Comparison of ENCODE assay signal across 36 cellular contexts in the genomic region with DNA sequence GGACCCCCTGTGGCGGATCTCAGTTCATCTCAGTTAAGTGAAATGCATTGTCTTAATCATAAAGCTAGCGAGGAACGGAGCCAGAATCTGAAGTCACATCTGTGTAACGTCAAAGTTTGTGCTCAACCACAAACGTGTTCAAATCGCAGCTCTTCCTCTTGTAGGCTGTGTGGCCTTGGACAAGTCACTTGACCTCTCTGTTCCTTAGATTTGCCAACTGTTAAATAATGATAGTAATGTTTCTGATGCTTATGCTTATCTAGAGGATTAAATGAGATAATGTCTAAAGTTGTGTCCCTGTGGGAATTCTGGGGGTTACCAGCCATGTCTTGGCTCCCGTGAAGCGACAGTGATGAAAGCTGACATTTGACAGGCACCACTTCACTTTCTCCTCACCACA.
"Had no signal": no experiment of that assay in that cellular context is flagged by ENCODE, and none has a peak within 500 bp of the region (broad histone marks: within the 10 kb centered on the region; RNA-seq: fewer than 3 reads in every experiment).

No MANE protein-coding gene starts in this region.

- H3K4me1 Mint-ChIP-seq: activated CD4-positive, alpha-beta memory T cell treated with anti-CD3 and anti-CD28 coated beads, Interleukin-2, amount 10 ng/mL, durations not matched to agents 7 days and 5 days; activated CD8-positive, alpha-beta memory T cell treated with anti-CD3 and anti-CD28 coated beads, Interleukin-2, amount 10 ng/mL, durations not matched to agents 7 days and 5 days; activated naive CD8-positive, alpha-beta T cell treated with anti-CD3 and anti-CD28 coated beads for 36 hours; activated T-helper 17 cell treated with anti-CD3 and anti-CD28 coated beads, Interleukin-2, amount 50 U/mL, for 72 hours had no signal

- H3K4me3 ChIP-seq: Peyer's patch had no signal

- H3K9me3 Mint-ChIP-seq: activated CD4-positive, alpha-beta memory T cell treated with anti-CD3 and anti-CD28 coated beads, Interleukin-2, amount 10 ng/mL, durations not matched to agents 7 days and 5 days; activated naive CD8-positive, alpha-beta T cell treated with anti-CD3 and anti-CD28 coated beads for 36 hours; activated T-helper 17 cell treated with anti-CD3 and anti-CD28 coated beads, Interleukin-2, amount 50 U/mL, for 72 hours had no signal

- FAIRE-seq: colon had no signal

- H3K27ac ChIP-seq: Peyer's patch, VCaP had no signal

- H3K27me3 ChIP-seq: Peyer's patch had no signal

- H3K9me3 ChIP-seq: Peyer's patch had no signal

- H3K27me3 Mint-ChIP-seq: activated CD8-positive, alpha-beta memory T cell treated with anti-CD3 and anti-CD28 coated beads, Interleukin-2, amount 10 ng/mL, durations not matched to agents 7 days and 5 days had no signal

- H3K4me3 Mint-ChIP-seq: activated CD4-positive, alpha-beta memory T cell treated with anti-CD3 and anti-CD28 coated beads, Interleukin-2, amount 10 ng/mL, durations not matched to agents 7 days and 5 days; activated CD8-positive, alpha-beta memory T cell treated with anti-CD3 and anti-CD28 coated beads, Interleukin-2, amount 10 ng/mL, durations not matched to agents 7 days and 5 days; activated naive CD8-positive, alpha-beta T cell treated with anti-CD3 and anti-CD28 coated beads for 36 hours; activated T-helper 17 cell treated with anti-CD3 and anti-CD28 coated beads, Interleukin-2, amount 50 U/mL, for 72 hours had no signal

- H3K36me3 Mint-ChIP-seq: activated CD8-positive, alpha-beta memory T cell treated with anti-CD3 and anti-CD28 coated beads, Interleukin-2, amount 10 ng/mL, durations not matched to agents 7 days and 5 days; activated naive CD8-positive, alpha-beta T cell treated with anti-CD3 and anti-CD28 coated beads for 36 hours had no signal

- H3K36me3 ChIP-seq: Peyer's patch had no signal

- ATAC-seq: activated CD8-positive, alpha-beta memory T cell treated with anti-CD3 and anti-CD28 coated beads, Interleukin-2, amount 10 ng/mL, durations not matched to agents 7 days and 5 days; activated T-helper 17 cell treated with anti-CD3 and anti-CD28 coated beads, Interleukin-2, amount 50 U/mL, for 72 hours; PC-3 had no signal

- H3K27ac Mint-ChIP-seq: activated CD4-positive, alpha-beta memory T cell treated with anti-CD3 and anti-CD28 coated beads, Interleukin-2, amount 10 ng/mL, durations not matched to agents 7 days and 5 days; activated CD8-positive, alpha-beta memory T cell treated with anti-CD3 and anti-CD28 coated beads, Interleukin-2, amount 10 ng/mL, durations not matched to agents 7 days and 5 days; activated naive CD8-positive, alpha-beta T cell treated with anti-CD3 and anti-CD28 coated beads for 36 hours; activated T-helper 17 cell treated with anti-CD3 and anti-CD28 coated beads, Interleukin-2, amount 50 U/mL, for 72 hours had no signal

- DNase-seq: activated CD4-positive, alpha-beta memory T cell treated with anti-CD3 and anti-CD28 coated beads, Interleukin-2, amount 10 ng/mL, durations not matched to agents 7 days and 5 days; activated CD4-positive, alpha-beta T cell treated with anti-CD3 and anti-CD28 coated beads for 1 hour; activated CD4-positive, alpha-beta T cell treated with anti-CD3 and anti-CD28 coated beads for 48 hours; activated CD4-positive, CD25-positive, alpha-beta regulatory T cell; activated CD8-positive, alpha-beta memory T cell treated with anti-CD3 and anti-CD28 coated beads for 24 hours; activated CD8-positive, alpha-beta memory T cell treated with anti-CD3 and anti-CD28 coated beads, Interleukin-2, amount 10 ng/mL, durations not matched to agents 7 days and 5 days; activated CD8-positive, alpha-beta memory T cell treated with anti-CD3 and anti-CD28 coated beads, Interleukin-2, amount 50 U/mL, for 48 hours; activated effector memory CD4-positive, alpha-beta T cell treated with anti-CD3 and anti-CD28 coated beads, Interleukin-2, amount 50 U/mL, for 16 hours; activated naive CD4-positive, alpha-beta T cell; activated naive CD4-positive, alpha-beta T cell treated with anti-CD3 and anti-CD28 coated beads, Interleukin-2, amount 50 U/mL, for 16 hours; activated naive CD8-positive, alpha-beta T cell treated with anti-CD3 and anti-CD28 coated beads for 36 hours; activated T-cell treated with anti-CD3 and anti-CD28 coated beads, Interleukin-2, amount 50 U/mL, for 48 hours; amniotic stem cell; aorta; caudate nucleus; cerebellar nuclear complex; MM.1S; MV-4-11; NCI-H1092; NCI-H1436 treated with DMSO at 0.1 percent for 48 hours; NCI-H1694 treated with DMSO at 0.1 percent for 48 hours; NCI-H2029; NCI-H345; NCI-H524 treated with DMSO at 0.1 percent for 48 hours; NCI-H748 treated with DMSO at 0.1 percent for 48 hours; NK-92 treated with Interleukin-12 subunit alpha and Interleukin-12 subunit beta, amount 100 ng/mL, for 24 hours; PC-3; Right ventricle myocardium superior; SW 1271; T-helper 1 cell; T-helper 2 cell; T-helper 9 cell had no signal
